Comparison of ENCODE assay signal across 8 cellular contexts in genomic region chr17:76671123-76671911, GRCh38. TPM values are rescaled to one million over a fixed set of nuclear protein-coding genes. Genes with fewer than 3 reads are reported as not detected.
DNase-seq lines count a peak whose midpoint lies in the region; ATAC-seq and TF ChIP-seq lines count a peak whose summit lies in the region.

No MANE protein-coding gene starts in this region.

- H3K27me3 Mint-ChIP-seq in activated T-cell treated with anti-CD3 and anti-CD28 coated beads, Interleukin-2, amount 50 U/mL, for 72 hours (ENCODE audit: low read depth), result no peaks in the 10 kb centered on the region

- BruUV-seq in Panc1 (replicated peaks; lab: Mats Ljungman, UMichigan), result no TSS peak

- peaks cover 54% of the 10 kb centered on the region for H3K4me1 Mint-ChIP-seq in activated T-cell treated with anti-CD3 and anti-CD28 coated beads, Interleukin-2, amount 50 U/mL, for 72 hours (ENCODE audit: low read depth)

- no peak for TF ChIP-seq CTCF in KMS-11 (conservative IDR thresholded peaks at IDR 0.05; ENCODE audit: low read depth, low read length)
- TF ChIP-seq CTCF in Panc1 (IDR thresholded peaks at IDR 0.05), result no peak
- TF ChIP-seq CTCF in esophagus muscularis mucosa (IDR thresholded peaks at IDR 0.05), result no peak

- in situ Hi-C loops in Panc1 (cut with HindIII; ENCODE audit: low pct_unique_long_range_greater_than_20kb, low sequenced_read_pairs), result no loop called here

- ATAC-seq in GM21786 (IDR thresholded peaks at IDR 0.05; ENCODE audit: unreplicated experiment) (peak; percentile 98), Panc1 (peak; percentile 99)
- peak; percentile 98 for ATAC-seq in activated T-cell treated with anti-CD3 and anti-CD28 coated beads, Interleukin-2, amount 50 U/mL, for 72 hours (replicated peaks in 1 of 2)

- H3K27ac ChIP-seq in KMS-11 (peak overlapping the region; percentile 62; the same call in 1 of the 2 replicates), Panc1 (ENCODE audit: low read length) (peak overlapping the region; percentile 99), esophagus muscularis mucosa (replicated peaks in 1 of 4) (peak overlapping the region; percentile 76 to 90 (median 86)), muscle layer of colon (ENCODE audit: low read depth, low read length) (peak overlapping the region; percentile 54)

- H3K4me3 ChIP-seq in KMS-11 (IDR thresholded peaks at IDR 0.05; ENCODE audit: insufficient read depth, low read depth, low read length), result no peak overlapping the region
- peak overlapping the region; percentile 82 to 94 for H3K4me3 ChIP-seq in Panc1 (ENCODE audit: low read depth in 2 of 2, low read length in 2 of 2)
- peak overlapping the region; percentile 57 to 72 (median 66) for H3K4me3 ChIP-seq in esophagus muscularis mucosa
- peak overlapping the region; percentile 9 to 92 for H3K4me3 ChIP-seq in muscle layer of colon (ENCODE audit: low read depth in 1 of 2, low read length in 2 of 2)

- H3K9me3 ChIP-seq in Panc1 (ENCODE audit: control insufficient read depth, insufficient read depth, low read depth, low read length), result no peaks in the 10 kb centered on the region
- H3K9me3 ChIP-seq in esophagus muscularis mucosa, result no peaks in the 10 kb centered on the region
- no peaks in the 10 kb centered on the region for H3K9me3 ChIP-seq in muscle layer of colon (ENCODE audit: low read length)

- no peaks in the 10 kb centered on the region; the same call in 1 of the 2 replicates for H3K27me3 ChIP-seq in KMS-11 (ENCODE audit: insufficient read depth, low read depth)
- no peaks in the 10 kb centered on the region for H3K27me3 ChIP-seq in Panc1 (ENCODE audit: control insufficient read depth, insufficient read depth, low read length)
- peaks cover 0 to 5% (median 0%) of the 10 kb centered on the region in 4 donors for H3K27me3 ChIP-seq in esophagus muscularis mucosa
- H3K27me3 ChIP-seq in muscle layer of colon (ENCODE audit: control insufficient read depth in 1 of 2, insufficient read depth in 2 of 2, low read length in 2 of 2), result no peaks in the 10 kb centered on the region

- H3K36me3 ChIP-seq in KMS-11 (ENCODE audit: insufficient read depth) (no peaks in the 10 kb centered on the region), Panc1 (ENCODE audit: control insufficient read depth, insufficient read depth, low read length) (peaks cover 2% of the 10 kb centered on the region; the same call in 1 of the 2 replicates), esophagus muscularis mucosa (peaks cover 0 to 10% (median 9%) of the 10 kb centered on the region in 4 donors), muscle layer of colon (ENCODE audit: insufficient read depth, low read length) (peaks cover 6% of the 10 kb centered on the region)

- no peaks in the 10 kb centered on the region for H4K20me1 ChIP-seq in KMS-11 (ENCODE audit: insufficient read depth)

- 20% methylated on average over 25 of the region's 32 CpGs for WGBS in esophagus muscularis mucosa

- H3K4me2 ChIP-seq in KMS-11, result peak overlapping the region; percentile 71

- H3K4me1 ChIP-seq in KMS-11 (ENCODE audit: low read depth, poor library complexity, severe bottlenecking), result peaks cover 19% of the 10 kb centered on the region
- H3K4me1 ChIP-seq in Panc1 (ENCODE audit: control insufficient read depth, insufficient read depth, low read length), result peaks cover 16% of the 10 kb centered on the region
- peaks cover 14 to 23% (median 19%) of the 10 kb centered on the region in 4 donors for H3K4me1 ChIP-seq in esophagus muscularis mucosa
- peaks cover 14% of the 10 kb centered on the region for H3K4me1 ChIP-seq in muscle layer of colon (ENCODE audit: insufficient read depth, low read length)

- TF ChIP-seq POLR2A in esophagus muscularis mucosa (IDR thresholded peaks at IDR 0.05; ENCODE audit: low read depth), result peak; percentile 21

- peak overlapping the region; percentile 98 for H2AFZ ChIP-seq in KMS-11 (ENCODE audit: low read depth)

- peak; percentile 95 for DNase-seq in DMS79 (lab: John Stamatoyannopoulos, UW)
- peak; percentile 97 for DNase-seq in Panc1 (ENCODE audit: low read depth, low spot score)
- peak; percentile 99 to 100 for DNase-seq in activated T-cell treated with anti-CD3 and anti-CD28 coated beads, Interleukin-2, amount 50 U/mL, for 72 hours
- DNase-seq in esophagus muscularis mucosa (ENCODE audit: extremely low spot score), result peak; percentile 100
- peak; percentile 94 to 98 for DNase-seq in stimulated activated CD8-positive, alpha-beta memory T cell treated with anti-CD3 and anti-CD28 coated beads, Interleukin-7, amount 100 ng/mL, for 1 hour (ENCODE audit: low read depth in 2 of 2)

- H3K9ac ChIP-seq in KMS-11 (peak overlapping the region; percentile 52; the same call in 1 of the 2 replicates), muscle layer of colon (ENCODE audit: low read length) (no peak overlapping the region)

- intact Hi-C loops in Panc1 (cut with micrococcal nuclease; ENCODE audit: unreplicated experiment), result no loop called here
- intact Hi-C loops in esophagus muscularis mucosa (cut with DNase I), result loop anchor here (5.0 kb wide), 1 partner anchor 114 kb away; no protein-coding TSS in a partner anchor

- no peak for TF ChIP-seq EP300 in esophagus muscularis mucosa (IDR thresholded peaks at IDR 0.05)

- peak overlapping the region; percentile 90 to 96 for H3K4me3 Mint-ChIP-seq in activated T-cell treated with anti-CD3 and anti-CD28 coated beads, Interleukin-2, amount 50 U/mL, for 72 hours

- H3K36me3 Mint-ChIP-seq in activated T-cell treated with anti-CD3 and anti-CD28 coated beads, Interleukin-2, amount 50 U/mL, for 72 hours (ENCODE audit: insufficient read depth in 2 of 2), result no peaks in the 10 kb centered on the region

- H3K79me2 ChIP-seq in KMS-11 (ENCODE audit: insufficient read depth, low read depth), result no peaks in the 10 kb centered on the region

- peak overlapping the region; percentile 83 for H3K27ac Mint-ChIP-seq in activated T-cell treated with anti-CD3 and anti-CD28 coated beads, Interleukin-2, amount 50 U/mL, for 72 hours

- CTCF ChIA-PET in Panc1 (lab: Charles Lee), result interaction anchor here (0.6 to 1.4 kb wide), 7 partner anchors 10 to 229 kb away, joined by 3 to 13 read pairs (median 4); no protein-coding TSS in a partner anchor

- peaks cover 0 to 3% of the 10 kb centered on the region in 2 donors for H3K9me3 Mint-ChIP-seq in activated T-cell treated with anti-CD3 and anti-CD28 coated beads, Interleukin-2, amount 50 U/mL, for 72 hours

- POLR2A ChIA-PET in Panc1 (lab: Charles Lee), result interaction anchor here (0.5 to 0.6 kb wide), 3 partner anchors 88 to 551 kb away, joined by 3 to 6 read pairs (median 4); no protein-coding TSS in a partner anchor

RNA-seq across cellular contexts. Expression of gene ST6GALNAC1, which starts 27.8 kb away (rescaled TPM):
- 0.15 TPM for total RNA-seq in Panc1 (2021; ENCODE audit: unreplicated experiment)
- polyA plus RNA-seq in Panc1 (2012; ENCODE audit: insufficient read length), result not detected
- 1 to 10 TPM in 1 of 2 donors, under 1 TPM in 1; 0.44 to 1.8 TPM for total RNA-seq in activated T-cell treated with anti-CD3 and anti-CD28 coated beads, Interleukin-2, amount 50 U/mL, for 72 hours
- 1 to 10 TPM in 3 of 4 donors, under 1 TPM in 1; 0.83 to 4.9 (median 3.2) TPM for total RNA-seq in esophagus muscularis mucosa

RNA-seq across cellular contexts. Expression of gene MXRA7, which starts 39.4 kb away (rescaled TPM):
- total RNA-seq in Panc1 (2021; ENCODE audit: unreplicated experiment) (77.9 TPM), esophagus muscularis mucosa (100 to 1,000 TPM; 405 to 422 (median 411) TPM)
- polyA plus RNA-seq in Panc1 (2012; ENCODE audit: insufficient read length), result 88.4 TPM
- total RNA-seq in activated T-cell treated with anti-CD3 and anti-CD28 coated beads, Interleukin-2, amount 50 U/mL, for 72 hours, result 10 to 100 TPM; 17.4 to 21.8 TPM

RNA-seq across cellular contexts. Expression of gene JMJD6, which starts 55.1 kb away (rescaled TPM):
- total RNA-seq in Panc1 (2021; ENCODE audit: unreplicated experiment) (60.0 TPM), esophagus muscularis mucosa (10 to 100 TPM; 29.5 to 54.5 (median 49.5) TPM)
- polyA plus RNA-seq in Panc1 (2012; ENCODE audit: insufficient read length), result 54.8 TPM
- total RNA-seq in activated T-cell treated with anti-CD3 and anti-CD28 coated beads, Interleukin-2, amount 50 U/mL, for 72 hours, result 10 to 100 TPM; 56.5 to 67.2 TPM

RNA-seq across cellular contexts. Expression of gene METTL23, which starts 55.3 kb away (rescaled TPM):
- total RNA-seq in Panc1 (2021; ENCODE audit: unreplicated experiment) (42.8 TPM), esophagus muscularis mucosa (10 to 100 TPM; 18.3 to 29.7 (median 23.0) TPM)
- polyA plus RNA-seq in Panc1 (2012; ENCODE audit: insufficient read length), result 28.6 TPM
- 10 to 100 TPM; 25.4 to 30.7 TPM for total RNA-seq in activated T-cell treated with anti-CD3 and anti-CD28 coated beads, Interleukin-2, amount 50 U/mL, for 72 hours
